ENCODE assay signal across 2 cellular contexts in the genomic region with DNA sequence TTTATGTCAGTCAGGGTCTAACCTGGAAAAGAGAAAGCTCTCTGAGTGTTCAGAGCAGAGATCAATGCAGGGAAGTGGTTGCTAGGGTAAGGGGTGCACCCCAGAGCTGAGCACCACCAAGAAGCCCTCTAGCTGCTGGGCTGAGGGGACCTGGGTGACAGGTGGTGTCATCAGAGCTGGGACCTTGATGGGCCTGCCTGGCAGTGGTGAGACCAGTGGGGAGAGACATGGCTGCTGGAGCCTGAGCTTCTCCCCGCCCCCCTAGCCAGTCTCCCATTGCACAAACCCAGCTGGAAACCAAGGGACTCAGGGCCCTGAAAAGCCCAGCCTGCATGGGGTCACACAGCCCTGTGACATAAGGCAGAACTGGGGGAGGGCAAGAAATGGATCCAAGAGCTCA.
TF ChIP-seq lines count a peak whose summit lies in the region.

No MANE protein-coding gene starts in this region.

TF ChIP-seq in GM23338, 12 proteins besides CTCF, POLR2A, EP300 and RAD21 (continued from another document):
- TF ChIP-seq NANOG (IDR thresholded peaks at IDR 0.05; ENCODE audit: borderline replicate concordance), result no peak
- no peak for TF ChIP-seq ZNF114 (CRISPR knock-in tag; IDR thresholded peaks at IDR 0.05)
- TF ChIP-seq ETS1 (IDR thresholded peaks at IDR 0.05), result no peak
- no peak for TF ChIP-seq REST (IDR thresholded peaks at IDR 0.05; ENCODE audit: unreplicated experiment)
- no peak for TF ChIP-seq ZNF331 (CRISPR knock-in tag; IDR thresholded peaks at IDR 0.05; ENCODE audit: low read depth)
- no peak for TF ChIP-seq CREB1 (CRISPR knock-in tag; IDR thresholded peaks at IDR 0.05; ENCODE audit: low read depth)
- no peak for TF ChIP-seq STAT1 (IDR thresholded peaks at IDR 0.05; ENCODE audit: unreplicated experiment)
- TF ChIP-seq, protein P1, sequence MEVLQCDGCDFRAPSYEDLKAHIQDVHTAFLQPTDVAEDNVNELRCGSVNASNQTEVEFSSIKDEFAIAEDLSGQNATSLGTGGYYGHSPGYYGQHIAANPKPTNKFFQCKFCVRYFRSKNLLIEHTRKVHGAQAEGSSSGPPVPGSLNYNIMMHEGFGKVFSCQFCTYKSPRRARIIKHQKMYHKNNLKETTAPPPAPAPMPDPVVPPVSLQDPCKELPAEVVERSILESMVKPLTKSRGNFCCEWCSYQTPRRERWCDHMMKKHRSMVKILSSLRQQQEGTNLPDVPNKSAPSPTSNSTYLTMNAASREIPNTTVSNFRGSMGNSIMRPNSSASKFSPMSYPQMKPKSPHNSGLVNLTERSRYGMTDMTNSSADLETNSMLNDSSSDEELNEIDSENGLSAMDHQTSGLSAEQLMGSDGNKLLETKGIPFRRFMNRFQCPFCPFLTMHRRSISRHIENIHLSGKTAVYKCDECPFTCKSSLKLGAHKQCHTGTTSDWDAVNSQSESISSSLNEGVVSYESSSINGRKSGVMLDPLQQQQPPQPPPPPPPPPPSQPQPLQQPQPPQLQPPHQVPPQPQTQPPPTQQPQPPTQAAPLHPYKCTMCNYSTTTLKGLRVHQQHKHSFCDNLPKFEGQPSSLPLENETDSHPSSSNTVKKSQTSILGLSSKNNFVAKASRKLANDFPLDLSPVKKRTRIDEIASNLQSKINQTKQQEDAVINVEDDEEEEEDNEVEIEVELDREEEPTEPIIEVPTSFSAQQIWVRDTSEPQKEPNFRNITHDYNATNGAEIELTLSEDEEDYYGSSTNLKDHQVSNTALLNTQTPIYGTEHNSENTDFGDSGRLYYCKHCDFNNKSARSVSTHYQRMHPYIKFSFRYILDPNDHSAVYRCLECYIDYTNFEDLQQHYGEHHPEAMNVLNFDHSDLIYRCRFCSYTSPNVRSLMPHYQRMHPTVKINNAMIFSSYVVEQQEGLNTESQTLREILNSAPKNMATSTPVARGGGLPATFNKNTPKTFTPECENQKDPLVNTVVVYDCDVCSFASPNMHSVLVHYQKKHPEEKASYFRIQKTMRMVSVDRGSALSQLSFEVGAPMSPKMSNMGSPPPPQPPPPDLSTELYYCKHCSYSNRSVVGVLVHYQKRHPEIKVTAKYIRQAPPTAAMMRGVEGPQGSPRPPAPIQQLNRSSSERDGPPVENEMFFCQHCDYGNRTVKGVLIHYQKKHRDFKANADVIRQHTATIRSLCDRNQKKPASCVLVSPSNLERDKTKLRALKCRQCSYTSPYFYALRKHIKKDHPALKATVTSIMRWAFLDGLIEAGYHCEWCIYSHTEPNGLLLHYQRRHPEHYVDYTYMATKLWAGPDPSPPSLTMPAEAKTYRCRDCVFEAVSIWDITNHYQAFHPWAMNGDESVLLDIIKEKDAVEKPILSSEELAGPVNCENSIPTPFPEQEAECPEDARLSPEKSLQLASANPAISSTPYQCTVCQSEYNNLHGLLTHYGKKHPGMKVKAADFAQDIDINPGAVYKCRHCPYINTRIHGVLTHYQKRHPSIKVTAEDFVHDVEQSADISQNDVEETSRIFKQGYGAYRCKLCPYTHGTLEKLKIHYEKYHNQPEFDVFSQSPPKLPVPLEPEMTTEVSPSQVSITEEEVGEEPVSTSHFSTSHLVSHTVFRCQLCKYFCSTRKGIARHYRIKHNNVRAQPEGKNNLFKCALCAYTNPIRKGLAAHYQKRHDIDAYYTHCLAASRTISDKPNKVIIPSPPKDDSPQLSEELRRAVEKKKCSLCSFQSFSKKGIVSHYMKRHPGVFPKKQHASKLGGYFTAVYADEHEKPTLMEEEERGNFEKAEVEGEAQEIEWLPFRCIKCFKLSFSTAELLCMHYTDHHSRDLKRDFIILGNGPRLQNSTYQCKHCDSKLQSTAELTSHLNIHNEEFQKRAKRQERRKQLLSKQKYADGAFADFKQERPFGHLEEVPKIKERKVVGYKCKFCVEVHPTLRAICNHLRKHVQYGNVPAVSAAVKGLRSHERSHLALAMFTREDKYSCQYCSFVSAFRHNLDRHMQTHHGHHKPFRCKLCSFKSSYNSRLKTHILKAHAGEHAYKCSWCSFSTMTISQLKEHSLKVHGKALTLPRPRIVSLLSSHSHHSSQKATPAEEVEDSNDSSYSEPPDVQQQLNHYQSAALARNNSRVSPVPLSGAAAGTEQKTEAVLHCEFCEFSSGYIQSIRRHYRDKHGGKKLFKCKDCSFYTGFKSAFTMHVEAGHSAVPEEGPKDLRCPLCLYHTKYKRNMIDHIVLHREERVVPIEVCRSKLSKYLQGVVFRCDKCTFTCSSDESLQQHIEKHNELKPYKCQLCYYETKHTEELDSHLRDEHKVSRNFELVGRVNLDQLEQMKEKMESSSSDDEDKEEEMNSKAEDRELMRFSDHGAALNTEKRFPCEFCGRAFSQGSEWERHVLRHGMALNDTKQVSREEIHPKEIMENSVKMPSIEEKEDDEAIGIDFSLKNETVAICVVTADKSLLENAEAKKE (CRISPR knock-in tag; IDR thresholded peaks at IDR 0.05), result no peak
- no peak for TF ChIP-seq EZH2phosphoT487 (IDR thresholded peaks at IDR 0.05; ENCODE audit: unreplicated experiment)
- no peak for TF ChIP-seq POLR2AphosphoS5 (IDR thresholded peaks at IDR 0.05; ENCODE audit: low read depth)

TF ChIP-seq in K562, 482 proteins besides CTCF, POLR2A, EP300 and RAD21 (continued from another document):
- TF ChIP-seq FOSL1 (tag; conservative IDR thresholded peaks at IDR 0.05), result no peak
